17 cellular contexts compared by ENCODE assay signal in the genomic region with DNA sequence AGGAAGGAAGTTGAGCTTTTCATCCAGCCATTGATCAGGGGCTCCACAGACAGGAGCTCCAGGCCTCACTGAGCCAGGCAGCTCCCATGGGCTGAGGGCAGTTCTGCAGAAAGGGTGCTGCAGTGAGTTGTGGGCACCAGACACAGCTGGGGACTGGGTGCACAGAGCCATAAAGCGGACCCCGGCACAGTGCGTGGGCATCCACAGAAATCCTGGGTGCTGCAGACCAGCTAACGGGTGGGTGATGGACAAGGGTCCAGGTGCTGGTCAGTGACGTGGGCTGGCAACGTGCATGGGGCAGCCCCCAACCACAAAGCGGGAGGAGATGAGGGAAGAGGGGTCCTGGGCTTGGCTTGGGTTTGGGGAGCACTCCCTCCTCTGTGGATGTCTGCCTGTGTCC. TPM values are rescaled to one million over a fixed set of nuclear protein-coding genes. Genes with fewer than 3 reads are reported as not detected.
DNase-seq lines count a peak whose midpoint lies in the region; ATAC-seq, FAIRE-seq and TF ChIP-seq lines count a peak whose summit lies in the region.
"Had no signal": no experiment of that assay in that cellular context is flagged by ENCODE, and none has a peak within 500 bp of the region (broad histone marks: within the 10 kb centered on the region; RNA-seq: fewer than 3 reads in every experiment).

No MANE protein-coding gene starts in this region.

- H3K79me1 ChIP-seq in H1 (ENCODE audit: low read depth, low read length): no peaks in the 10 kb centered on the region

- H3K23ac ChIP-seq in H1 (ENCODE audit: insufficient read length): no peak overlapping the region

- H3K36me3 ChIP-seq in right atrium auricular region (no peaks in the 10 kb centered on the region), H1 (ENCODE audit: control insufficient read depth in 2 of 4, insufficient read depth in 4 of 4, low read length in 3 of 4) (no peaks in the 10 kb centered on the region)
- H3K36me3 ChIP-seq: HAP-1 had no signal

- H3K27me3 ChIP-seq in right atrium auricular region: no peaks in the 10 kb centered on the region
- H3K27me3 ChIP-seq in H1 (replicated peaks in 1 of 4; ENCODE audit: control insufficient read depth in 3 of 4, extremely low read depth in 1 of 4, insufficient read depth in 3 of 4, low read length in 3 of 4): no peaks in the 10 kb centered on the region

- FAIRE-seq in H1 (lab: Jason Lieb, UNC): no peak
- FAIRE-seq: GM12878 had no signal

- no peak overlapping the region for H3K56ac ChIP-seq in H1 (replicated peaks; ENCODE audit: insufficient read length, low read depth, low read length)

- H3K79me2 ChIP-seq in H1 (ENCODE audit: control insufficient read depth in 1 of 2, insufficient read depth in 2 of 2, low read length in 2 of 2): no peaks in the 10 kb centered on the region

- no peak overlapping the region for H2BK20ac ChIP-seq in H1 (ENCODE audit: low read length)

- no peaks in the 10 kb centered on the region for H4K20me1 ChIP-seq in H1 (replicated peaks in 1 of 2; ENCODE audit: control insufficient read depth in 1 of 2, insufficient read depth in 2 of 2, low read length in 2 of 2)

- H3K9me3 Mint-ChIP-seq in activated CD8-positive, alpha-beta T cell treated with anti-CD3 and anti-CD28 coated beads for 36 hours: no peaks in the 10 kb centered on the region
- H3K9me3 Mint-ChIP-seq: CD4-positive, alpha-beta memory T cell had no signal

- intact Hi-C loops in Right ventricle myocardium superior (cut with DNase I) (no loop called here), posterior vena cava (cut with DNase I) (no loop called here)
- intact Hi-C loops in activated CD8-positive, alpha-beta T cell treated with anti-CD3 and anti-CD28 coated beads for 36 hours (cut with micrococcal nuclease): no loop called here

- no peaks in the 10 kb centered on the region for H3K36me3 Mint-ChIP-seq in activated CD8-positive, alpha-beta T cell treated with anti-CD3 and anti-CD28 coated beads for 36 hours (ENCODE audit: low read depth)
- H3K36me3 Mint-ChIP-seq: CD4-positive, alpha-beta memory T cell had no signal

- no peak overlapping the region for H3K14ac ChIP-seq in H1 (ENCODE audit: insufficient read length)

- no peak overlapping the region for H3K4me3 Mint-ChIP-seq in activated CD8-positive, alpha-beta T cell treated with anti-CD3 and anti-CD28 coated beads for 36 hours
- H3K4me3 Mint-ChIP-seq: CD4-positive, alpha-beta memory T cell had no signal

- CTCF ChIA-PET in H1 (lab: Charles Lee; ENCODE audit: partially characterized antibody): interaction anchor here (0.8 to 1.1 kb wide), 2 partner anchors 14 to 134 kb away, joined by 3 read pairs; no protein-coding TSS in a partner anchor
- CTCF ChIA-PET in activated CD8-positive, alpha-beta T cell treated with anti-CD3 and anti-CD28 coated beads for 36 hours (lab: Charles Lee): no interaction called here

- peak; percentile 28 for DNase-seq in Right ventricle myocardium superior
- DNase-seq in right atrium auricular region (ENCODE audit: low spot score): no peak
- no peak for DNase-seq in H1 (ENCODE audit: low read depth in 1 of 2, low spot score in 2 of 2)
- peak; percentile 41 for DNase-seq in posterior vena cava (ENCODE audit: low spot score)
- DNase-seq in activated CD8-positive, alpha-beta T cell treated with anti-CD3 and anti-CD28 coated beads for 36 hours: no peak
- no peak for DNase-seq in foreskin fibroblast
- DNase-seq: 8988T; AML-193; CD4-positive, alpha-beta memory T cell; DMS79; GOT3 had no signal

- no peak overlapping the region for H2BK12ac ChIP-seq in H1 (ENCODE audit: low read depth, low read length)

- TF ChIP-seq CTCF in right atrium auricular region (IDR thresholded peaks at IDR 0.05) (no peak), H1 (IDR thresholded peaks at IDR 0.05; ENCODE audit: control extremely low read depth in 1 of 3, insufficient read depth in 1 of 3, low read depth in 1 of 3, low read length in 3 of 3) (no peak), foreskin fibroblast (IDR thresholded peaks at IDR 0.05; ENCODE audit: low read depth, low read length) (no peak)
- no peak for TF ChIP-seq CTCF in activated CD8-positive, alpha-beta T cell treated with anti-CD3 and anti-CD28 coated beads for 36 hours (IDR thresholded peaks at IDR 0.05)

- no peak overlapping the region for H3K4me3 ChIP-seq in right atrium auricular region
- H3K4me3 ChIP-seq in H1 (ENCODE audit: extremely low read depth in 1 of 4, insufficient read depth in 2 of 4, low read depth in 3 of 4, low read length in 4 of 4): no peak overlapping the region
- H3K4me3 ChIP-seq in foreskin fibroblast (ENCODE audit: low read depth in 1 of 2, low read length in 2 of 2): no peak overlapping the region
- H3K4me3 ChIP-seq: GM12878, HAP-1 had no signal

- ATAC-seq in Right ventricle myocardium superior (ENCODE audit: poor library complexity): no peak
- ATAC-seq in GM18498 (IDR thresholded peaks at IDR 0.05; ENCODE audit: unreplicated experiment): no peak
- no peak for ATAC-seq in activated CD8-positive, alpha-beta T cell treated with anti-CD3 and anti-CD28 coated beads for 36 hours
- ATAC-seq: GM12878 had no signal

- H4K8ac ChIP-seq in H1 (ENCODE audit: extremely low read depth, insufficient read depth, low read length): no peak overlapping the region

- no peak overlapping the region for H3K4ac ChIP-seq in H1 (replicated peaks; ENCODE audit: insufficient read length, low read depth, low read length)

- H3K23me2 ChIP-seq in H1 (ENCODE audit: low read depth, low read length): no peaks in the 10 kb centered on the region; the same call in 1 of the 2 replicates

- H3K4me2 ChIP-seq in H1 (ENCODE audit: insufficient read depth in 1 of 2, low read depth in 2 of 2, low read length in 2 of 2): no peak overlapping the region

- H4K5ac ChIP-seq in H1 (ENCODE audit: insufficient read length, low read depth, low read length): no peak overlapping the region

- H2AK5ac ChIP-seq in H1 (ENCODE audit: low read depth, low read length): no peak overlapping the region

- POLR2A ChIA-PET in H1 (lab: Charles Lee; ENCODE audit: partially characterized antibody): interaction anchor here (0.8 to 1.4 kb wide), 3 partner anchors 19 to 85 kb away, joined by 3 to 4 read pairs (median 3); a partner anchor contains a TSS
- POLR2A ChIA-PET in activated CD8-positive, alpha-beta T cell treated with anti-CD3 and anti-CD28 coated beads for 36 hours (lab: Charles Lee): no interaction called here

- H3K4me1 ChIP-seq in right atrium auricular region: no peaks in the 10 kb centered on the region
- H3K4me1 ChIP-seq in H1 (replicated peaks in 1 of 4; ENCODE audit: control insufficient read depth in 3 of 4, insufficient read depth in 4 of 4, low read length in 3 of 4): peaks cover 0 to 4% (median 1%) of the 10 kb centered on the region in 4 experiments; a peak in 2 of 7 replicates
- H3K4me1 ChIP-seq: HAP-1 had no signal

- no peaks in the 10 kb centered on the region for H3K9me3 ChIP-seq in right atrium auricular region
- H3K9me3 ChIP-seq in H1 (ENCODE audit: insufficient read depth in 2 of 2, low read depth in 1 of 2, low read length in 1 of 2): no peaks in the 10 kb centered on the region; a peak in 1 of 4 replicates
- H3K9me3 ChIP-seq: HAP-1 had no signal

- 93% methylated on average over 5 of the region's 7 CpGs; no CpG with 5 or more reads in 1 of the 2 experiments for WGBS in H1 (ENCODE audit: extremely low coverage in 1 of 2, insufficient coverage in 1 of 2, insufficient read length in 1 of 2, insufficient replicate concordance in 2 of 2, low coverage in 1 of 2, low lambda C conversion rate in 2 of 2, missing lambda C conversion rate in 1 of 2), 2 experiments

- H3K27ac Mint-ChIP-seq in activated CD8-positive, alpha-beta T cell treated with anti-CD3 and anti-CD28 coated beads for 36 hours: no peak overlapping the region
- H3K27ac Mint-ChIP-seq: CD4-positive, alpha-beta memory T cell had no signal

- no peak overlapping the region for H2AFZ ChIP-seq in H1 (ENCODE audit: low read length)

- peaks cover 6% of the 10 kb centered on the region for H3K27me3 Mint-ChIP-seq in activated CD8-positive, alpha-beta T cell treated with anti-CD3 and anti-CD28 coated beads for 36 hours

- no peak for TF ChIP-seq POLR2A in H1 (IDR thresholded peaks at IDR 0.05; ENCODE audit: control extremely low read depth in 1 of 2, low read depth in 2 of 2, low read length in 2 of 2)

- peak overlapping the region; percentile 26 for H4K91ac ChIP-seq in H1 (replicated peaks; ENCODE audit: insufficient read length, low read length)

- H3K4me1 Mint-ChIP-seq in activated CD8-positive, alpha-beta T cell treated with anti-CD3 and anti-CD28 coated beads for 36 hours (ENCODE audit: low read depth): no peaks in the 10 kb centered on the region
- H3K4me1 Mint-ChIP-seq: CD4-positive, alpha-beta memory T cell had no signal

- H3K9ac ChIP-seq in H1 (replicated peaks in 1 of 4; ENCODE audit: extremely low read depth in 1 of 4, low read depth in 3 of 4, low read length in 3 of 4): no peak overlapping the region

- H2BK120ac ChIP-seq in H1 (replicated peaks; ENCODE audit: low read depth, low read length): no peak overlapping the region

- H3K27ac ChIP-seq in right atrium auricular region (no peak overlapping the region), H1 (ENCODE audit: low read depth, low read length) (no peak overlapping the region)
- H3K27ac ChIP-seq: C4-2B had no signal

- no peak overlapping the region for H3K18ac ChIP-seq in H1 (ENCODE audit: extremely low read depth, low read length)

- no peak overlapping the region for H2BK5ac ChIP-seq in H1 (ENCODE audit: low read depth, low read length)

- TF ChIP-seq EP300 in H1 (IDR thresholded peaks at IDR 0.05; ENCODE audit: borderline replicate concordance in 1 of 2, low read depth in 2 of 2, low read length in 2 of 2): no peak

- no peak for TF ChIP-seq RAD21 in H1 (IDR thresholded peaks at IDR 0.05 in 1 of 2, conservative IDR thresholded peaks at IDR 0.05 in 1 of 2; ENCODE audit: low read depth in 2 of 2, low read length in 2 of 2)

- H2BK15ac ChIP-seq in H1 (ENCODE audit: low read length): peak overlapping the region; percentile 61; the same call in 1 of the 2 replicates

TF ChIP-seq in H1, 55 proteins besides CTCF, POLR2A, EP300 and RAD21 (continues in another document):
- TF ChIP-seq TAF1 (IDR thresholded peaks at IDR 0.05; ENCODE audit: low read depth, low read length) (no peak), POU5F1 (IDR thresholded peaks at IDR 0.05; ENCODE audit: low read depth, low read length) (no peak)

RNA-seq across cellular contexts. Expression of a gene that starts 19.4 kb away (rescaled TPM):
- total RNA-seq in Right ventricle myocardium superior (not detected), right atrium auricular region (not detected), posterior vena cava (under 1 TPM in 1 of 2 donors, not detected in 1; 0.52 TPM)
- 233 and 234 TPM in 2 replicates for total RNA-seq in H1 (2021; fragmentation: NEBNext Ultra II Directional; extraction: Animal tissue kit (Norgen Biotek cat#: 25700))
- 81.8 and 124 TPM in 2 replicates for polyA plus RNA-seq in H1 (2011; rRNA removed)
- 93.5 TPM for polyA plus RNA-seq in H1 (2011; cell fraction: cytosol; rRNA removed)
- polyA plus RNA-seq in H1 (2011; cell fraction: nucleus; rRNA removed): 72.9 TPM
- polyA plus RNA-seq in H1 (2012, experiment 1 of 2): 113 to 133 TPM (median 127 TPM) in 4 replicates
- 189 TPM for polyA plus RNA-seq in H1 (2012, experiment 2 of 2)
- polyA plus RNA-seq in H1 (2013, experiment 1 of 2): 495 TPM
- 562 TPM for polyA plus RNA-seq in H1 (2013, experiment 2 of 2)
- polyA minus RNA-seq in H1 (2011; rRNA and poly(A)+ RNA removed): 19.7 and 28.9 TPM in 2 replicates
- polyA minus RNA-seq in H1 (2011; cell fraction: cytosol; rRNA and poly(A)+ RNA removed): 55.9 TPM
- 29.4 TPM for polyA minus RNA-seq in H1 (2011; cell fraction: nucleus; rRNA and poly(A)+ RNA removed)
- total RNA-seq in activated CD8-positive, alpha-beta T cell treated with anti-CD3 and anti-CD28 coated beads for 36 hours: 1 to 10 TPM; 2.2 to 3.8 TPM
- total RNA-seq: CD4-positive, alpha-beta memory T cell; G401; GM12878; HT1080 had no signal
- polyA plus RNA-seq: CD4-positive, alpha-beta memory T cell had no signal

Comparison
In these comparisons a context has a peak if more than half of its experiments do, and no peak if none do; other contexts are left out.
1. DNase-seq: peak in Right ventricle myocardium superior (single experiment) and posterior vena cava (single experiment); none in right atrium auricular region (single experiment), H1 (0 of 2), activated CD8-positive, alpha-beta T cell treated with anti-CD3 and anti-CD28 coated beads for 36 hours (single experiment) and foreskin fibroblast (0 of 2).
2. RNA of a gene that starts 19.4 kb away (total RNA-seq): 233 to 234 TPM in H1; 2.2 to 3.8 TPM in activated CD8-positive, alpha-beta T cell treated with anti-CD3 and anti-CD28 coated beads for 36 hours, 0.52 TPM in posterior vena cava, not detected in Right ventricle myocardium superior (single experiment) and not detected in right atrium auricular region; every median in the first group is over 10 times any median in the second.